In the genomic region with DNA sequence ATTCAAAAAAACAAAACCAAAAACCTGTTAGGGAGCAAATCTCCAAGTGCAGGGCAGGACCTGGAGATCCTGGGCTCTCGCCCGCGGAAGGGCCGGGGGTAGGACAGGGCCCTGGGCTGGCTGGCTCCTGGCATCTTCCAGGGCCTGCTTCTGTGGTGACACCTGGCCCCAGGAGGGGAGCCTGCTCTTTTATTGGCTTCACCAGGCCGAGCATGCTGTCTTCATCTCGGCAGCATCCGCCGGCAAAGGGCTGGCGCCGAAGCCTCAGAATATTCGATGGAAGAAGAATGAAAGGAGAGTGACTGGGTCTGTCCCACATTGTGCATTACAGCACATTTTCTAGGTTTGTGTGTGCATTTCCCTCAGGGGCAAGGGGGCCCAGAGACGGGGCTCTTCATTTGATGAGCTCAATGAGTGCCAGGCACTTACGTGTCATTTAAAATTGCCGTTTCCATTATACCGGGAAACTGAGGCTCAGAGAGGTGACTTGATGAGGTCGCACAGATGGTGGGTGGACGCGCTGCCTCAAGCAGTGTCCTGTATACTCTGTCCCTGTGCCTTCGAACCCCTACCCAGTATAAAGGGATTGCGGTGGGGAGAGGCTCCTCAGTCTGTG, we compare ENCODE assay signal across 8 cellular contexts.
DNase-seq lines count a peak whose midpoint lies in the region; ATAC-seq and TF ChIP-seq lines count a peak whose summit lies in the region.

No MANE protein-coding gene starts in this region.

- CTCF ChIA-PET in activated CD4-positive, alpha-beta T cell treated with anti-CD3 and anti-CD28 coated beads for 36 hours (lab: Charles Lee) = interaction anchor here (1.0 to 1.3 kb wide), 2 partner anchors 47 to 99 kb away, joined by 4 to 6 read pairs; no protein-coding TSS in a partner anchor
- CTCF ChIA-PET in activated CD8-positive, alpha-beta T cell treated with anti-CD3 and anti-CD28 coated beads, Interleukin-2, amount 10 ng/mL, durations not matched to agents 7 days and 5 days (lab: Charles Lee) = interaction anchor here (1.0 to 3.5 kb wide), 5 partner anchors 10 to 216 kb away, joined by 3 to 18 read pairs (median 4); a partner anchor contains a TSS

- peak; percentile 26 for DNase-seq in activated CD4-positive, alpha-beta T cell treated with anti-CD3 and anti-CD28 coated beads for 36 hours
- DNase-seq in activated CD4-positive, alpha-beta T cell treated with anti-CD3 and anti-CD28 coated beads, Interleukin-2, amount 50 U/mL, for 1 hour = no peak
- DNase-seq in activated CD8-positive, alpha-beta T cell treated with anti-CD3 and anti-CD28 coated beads, Interleukin-2, amount 10 ng/mL, durations not matched to agents 7 days and 5 days = no peak
- DNase-seq in left cardiac atrium (peak; percentile 23), retinal pigment epithelial cell (ENCODE audit: low read depth) (no peak), SKM-1 (lab: John Stamatoyannopoulos, UW; ENCODE audit: unreplicated experiment) (no peak)

- peak overlapping the region; percentile 91 for H3K4me3 Mint-ChIP-seq in activated CD4-positive, alpha-beta T cell treated with anti-CD3 and anti-CD28 coated beads for 36 hours
- H3K4me3 Mint-ChIP-seq in activated CD8-positive, alpha-beta T cell treated with anti-CD3 and anti-CD28 coated beads, Interleukin-2, amount 10 ng/mL, durations not matched to agents 7 days and 5 days = peak overlapping the region; percentile 94

- H3K27me3 Mint-ChIP-seq in activated CD4-positive, alpha-beta T cell treated with anti-CD3 and anti-CD28 coated beads for 36 hours = peaks cover 2% of the 10 kb centered on the region
- H3K27me3 Mint-ChIP-seq in activated CD8-positive, alpha-beta T cell treated with anti-CD3 and anti-CD28 coated beads, Interleukin-2, amount 10 ng/mL, durations not matched to agents 7 days and 5 days (ENCODE audit: low read depth) = peaks cover 14% of the 10 kb centered on the region

- POLR2A ChIA-PET in activated CD4-positive, alpha-beta T cell treated with anti-CD3 and anti-CD28 coated beads for 36 hours (lab: Charles Lee) = interaction anchor here (0.5 to 1.3 kb wide), 6 partner anchors 69 to 598 kb away, joined by 3 to 4 read pairs (median 3); a partner anchor contains a TSS
- POLR2A ChIA-PET in activated CD8-positive, alpha-beta T cell treated with anti-CD3 and anti-CD28 coated beads, Interleukin-2, amount 10 ng/mL, durations not matched to agents 7 days and 5 days (lab: Charles Lee) = interaction anchor here (0.6 to 4.5 kb wide), 4 partner anchors 69 to 1785 kb away, joined by 3 to 42 read pairs (median 12); a partner anchor contains a TSS

- ATAC-seq in activated CD4-positive, alpha-beta T cell treated with anti-CD3 and anti-CD28 coated beads for 36 hours = peak; percentile 2
- ATAC-seq in activated CD8-positive, alpha-beta T cell treated with anti-CD3 and anti-CD28 coated beads, Interleukin-2, amount 10 ng/mL, durations not matched to agents 7 days and 5 days = no peak
- ATAC-seq in left cardiac atrium = no peak
- no peak for ATAC-seq in GM21737 (IDR thresholded peaks at IDR 0.05; ENCODE audit: unreplicated experiment)
- ATAC-seq in HG02588 (IDR thresholded peaks at IDR 0.05; ENCODE audit: unreplicated experiment) = no peak

- H3K27ac Mint-ChIP-seq in activated CD4-positive, alpha-beta T cell treated with anti-CD3 and anti-CD28 coated beads for 36 hours = peak overlapping the region; percentile 70
- peak overlapping the region; percentile 98 for H3K27ac Mint-ChIP-seq in activated CD8-positive, alpha-beta T cell treated with anti-CD3 and anti-CD28 coated beads, Interleukin-2, amount 10 ng/mL, durations not matched to agents 7 days and 5 days

- no peaks in the 10 kb centered on the region for H3K9me3 Mint-ChIP-seq in activated CD4-positive, alpha-beta T cell treated with anti-CD3 and anti-CD28 coated beads for 36 hours (ENCODE audit: low read depth)
- H3K9me3 Mint-ChIP-seq in activated CD8-positive, alpha-beta T cell treated with anti-CD3 and anti-CD28 coated beads, Interleukin-2, amount 10 ng/mL, durations not matched to agents 7 days and 5 days (ENCODE audit: insufficient read depth) = no peaks in the 10 kb centered on the region

- H3K4me3 ChIP-seq in retinal pigment epithelial cell (ENCODE audit: low read length) = peak overlapping the region; percentile 63

- H3K36me3 Mint-ChIP-seq in activated CD4-positive, alpha-beta T cell treated with anti-CD3 and anti-CD28 coated beads for 36 hours (ENCODE audit: low read depth) = no peaks in the 10 kb centered on the region
- no peaks in the 10 kb centered on the region for H3K36me3 Mint-ChIP-seq in activated CD8-positive, alpha-beta T cell treated with anti-CD3 and anti-CD28 coated beads, Interleukin-2, amount 10 ng/mL, durations not matched to agents 7 days and 5 days (ENCODE audit: low read depth)

- no peak for TF ChIP-seq CTCF in retinal pigment epithelial cell (conservative IDR thresholded peaks at IDR 0.05; ENCODE audit: low read depth, low read length)

- H3K4me1 Mint-ChIP-seq in activated CD4-positive, alpha-beta T cell treated with anti-CD3 and anti-CD28 coated beads for 36 hours = peaks cover 14% of the 10 kb centered on the region
- peaks cover 19% of the 10 kb centered on the region for H3K4me1 Mint-ChIP-seq in activated CD8-positive, alpha-beta T cell treated with anti-CD3 and anti-CD28 coated beads, Interleukin-2, amount 10 ng/mL, durations not matched to agents 7 days and 5 days (ENCODE audit: low read depth)

- intact Hi-C loops in activated CD4-positive, alpha-beta T cell treated with anti-CD3 and anti-CD28 coated beads for 36 hours (cut with DNase I, micrococcal nuclease) = loop anchor here in 1 of 2 experiments (5.0 kb wide), 1 partner anchor 86 kb away; no protein-coding TSS in a partner anchor
- intact Hi-C loops in left cardiac atrium (cut with DNase I) = loop anchor here in 1 of 2 donors (5.0 kb wide), 1 partner anchor 69 kb away; a partner anchor contains a TSS

Comparison
In these comparisons a context has a peak if more than half of its experiments do, and no peak if none do; other contexts are left out.
1. DNase-seq: peak in activated CD4-positive, alpha-beta T cell treated with anti-CD3 and anti-CD28 coated beads for 36 hours (single experiment) and left cardiac atrium (single experiment); none in activated CD4-positive, alpha-beta T cell treated with anti-CD3 and anti-CD28 coated beads, Interleukin-2, amount 50 U/mL, for 1 hour (single experiment), activated CD8-positive, alpha-beta T cell treated with anti-CD3 and anti-CD28 coated beads, Interleukin-2, amount 10 ng/mL, durations not matched to agents 7 days and 5 days (single experiment), retinal pigment epithelial cell (single experiment) and SKM-1 (single experiment).